Comparison of ENCODE assay signal across 8 cellular contexts in genomic region chr21:17819878-17820232, GRCh38. TPM values are rescaled to one million over a fixed set of nuclear protein-coding genes. Genes with fewer than 3 reads are reported as not detected.
DNase-seq lines count a peak whose midpoint lies in the region; ATAC-seq and TF ChIP-seq lines count a peak whose summit lies in the region.

No MANE protein-coding gene starts in this region.

- CTCF ChIA-PET in AG04449 (lab: Yijun Ruan, JAX): no interaction called here

- TF ChIP-seq POLR2A in thyroid gland (IDR thresholded peaks at IDR 0.05): no peak

- H3K27me3 ChIP-seq in left lung: no peaks in the 10 kb centered on the region
- H3K27me3 ChIP-seq in thyroid gland: no peaks in the 10 kb centered on the region

- H3K4me1 ChIP-seq in left lung: peaks cover 5 to 26% of the 10 kb centered on the region in 2 donors
- no peaks in the 10 kb centered on the region for H3K4me1 ChIP-seq in thyroid gland

- H3K36me3 ChIP-seq in left lung: no peaks in the 10 kb centered on the region
- H3K36me3 ChIP-seq in thyroid gland: no peaks in the 10 kb centered on the region

- H3K27ac Mint-ChIP-seq in brain: peak overlapping the region; percentile 96 to 100 (median 99)

- H3K27me3 Mint-ChIP-seq in brain: peaks cover 10% of the 10 kb centered on the region

- H3K9me3 ChIP-seq in left lung (no peaks in the 10 kb centered on the region), thyroid gland (no peaks in the 10 kb centered on the region)

- peak overlapping the region; percentile 89 to 100 (median 93) for H3K4me3 Mint-ChIP-seq in brain

- peak; percentile 83 for ATAC-seq in GM18508 (IDR thresholded peaks at IDR 0.05; ENCODE audit: insufficient read depth, unreplicated experiment)
- peak; percentile 71 for ATAC-seq in HG02884 (IDR thresholded peaks at IDR 0.05; ENCODE audit: unreplicated experiment)
- ATAC-seq in left lung: peak; percentile 59

- H3K4me1 Mint-ChIP-seq in brain: peaks cover 46% of the 10 kb centered on the region

- intact Hi-C loops in left lung (cut with DNase I) (loop anchor here in 1 of 2 donors (10.0 kb wide), 1 partner anchor 205 kb away; the partner anchor contains the start of gene BTG3), thyroid gland (cut with DNase I) (loop anchor here (10.0 kb wide), 1 partner anchor 55 kb away; no protein-coding TSS in a partner anchor)

- POLR2A ChIA-PET in AG04449 (lab: Yijun Ruan, JAX): interaction anchor here (0.7 to 1.0 kb wide), 4 partner anchors 7 to 1387 kb away, joined by 3 read pairs; no protein-coding TSS in a partner anchor

- no peaks in the 10 kb centered on the region for H3K9me3 Mint-ChIP-seq in brain

- H3K27ac ChIP-seq in left lung (peak overlapping the region; percentile 91 to 94), thyroid gland (peak overlapping the region; percentile 91 to 96 (median 94))

- H3K36me3 Mint-ChIP-seq in brain: peaks cover 12% of the 10 kb centered on the region

- H3K4me3 ChIP-seq in AG04449 (ENCODE audit: low read depth, low read length) (peak overlapping the region; percentile 87), left lung (peak overlapping the region; percentile 89 to 92), thyroid gland (replicated peaks in 1 of 3) (peak overlapping the region in 2 of 3 donors; percentile 91 to 99)

- DNase-seq in AG04449 (ENCODE audit: low read depth, low spot score) (no peak), NCI-H69 (lab: John Stamatoyannopoulos, UW) (peak; percentile 88), left lung (no peak), thyroid gland (no peak), COLO829 (ENCODE audit: low spot score) (no peak)

- TF ChIP-seq CTCF in AG04449 (IDR thresholded peaks at IDR 0.05; ENCODE audit: insufficient read depth, low read length, missing control alignments) (no peak), brain (conservative IDR thresholded peaks at IDR 0.05) (no peak), left lung (IDR thresholded peaks at IDR 0.05) (no peak), thyroid gland (IDR thresholded peaks at IDR 0.05) (no peak)

- 1 to 2% methylated on average over 6 of the region's 6 CpGs for WGBS in thyroid gland, 2 donors

RNA-seq across cellular contexts. Expression of gene C21orf91, which starts 0.7 kb away (rescaled TPM):
- 3.5 TPM for polyA plus RNA-seq in brain (ENCODE audit: insufficient read depth, low read depth, low replicate concordance)
- 10 to 100 TPM; 10.8 to 24.1 TPM for total RNA-seq in left lung
- total RNA-seq in thyroid gland: 10 to 100 TPM in 2 of 4 donors, 1 to 10 TPM in 2; 8.6 to 19.6 (median 11.9) TPM
